In the genomic region with DNA sequence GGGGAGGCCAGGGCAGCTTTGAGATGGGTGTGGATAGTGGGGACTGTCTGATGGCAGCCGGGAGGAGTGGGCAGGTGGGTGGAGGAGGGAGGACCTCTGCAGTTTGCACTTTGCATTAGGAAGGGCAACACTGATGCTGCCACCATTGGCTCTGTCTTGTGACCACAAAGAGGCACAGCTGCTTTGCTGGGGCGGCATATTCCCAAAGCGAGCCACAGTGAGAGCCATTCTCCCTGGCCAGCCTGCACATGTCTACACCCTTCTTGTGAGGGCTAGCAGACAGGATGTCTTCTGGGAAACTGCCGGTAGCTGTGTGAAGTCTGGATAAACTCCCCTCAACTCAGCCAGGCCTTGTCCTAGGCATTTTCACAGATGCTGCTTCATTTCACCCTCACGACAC, we compare ENCODE assay signal across 35 cellular contexts. TPM values are rescaled to one million over a fixed set of nuclear protein-coding genes. Genes with fewer than 3 reads are reported as not detected.
"Had no signal": no experiment of that assay in that cellular context is flagged by ENCODE, and none has a peak within 500 bp of the region (broad histone marks: within the 10 kb centered on the region; RNA-seq: fewer than 3 reads in every experiment).

No MANE protein-coding gene starts in this region.

- H3K9me3 ChIP-seq: breast epithelium, psoas muscle, sigmoid colon, thyroid gland, upper lobe of left lung had no signal

- FAIRE-seq: endothelial cell of umbilical vein, keratinocyte had no signal

- H3K36me3 ChIP-seq: breast epithelium, thyroid gland had no signal

- H3K27ac Mint-ChIP-seq: activated naive CD4-positive, alpha-beta T cell treated with anti-CD3 and anti-CD28 coated beads, Interleukin-2, amount 10 ng/mL, durations not matched to agents 7 days and 5 days; stimulated activated naive CD8-positive, alpha-beta T cell treated with anti-CD3 and anti-CD28 coated beads, Interleukin-15, amount 100 ng/mL, for 72 hours; T-helper 2 cell treated with Interferon-gamma antibody and Interleukin-4, amounts not matched to agents 5 μg/mL and 100 μg/mL, for 36 hours had no signal

- H3K9me3 Mint-ChIP-seq: activated naive CD4-positive, alpha-beta T cell treated with anti-CD3 and anti-CD28 coated beads, Interleukin-2, amount 10 ng/mL, durations not matched to agents 7 days and 5 days; activated naive CD8-positive, alpha-beta T cell treated with anti-CD3 and anti-CD28 coated beads, Interleukin-2, amount 10 ng/mL, durations not matched to agents 7 days and 5 days; activated T-helper 1 cell treated with anti-CD3 and anti-CD28 coated beads, Interleukin-12 subunit alpha, Interleukin-12 subunit beta, Interleukin-2, Interleukin-4 antibody, amounts not matched to agents 30 ng/mL and 10 ng/mL and 1 ng/mL, durations not matched to agents 14 hours and 24 hours and 36 hours; mesothelial cell of epicardium; naive thymus-derived CD4-positive, alpha-beta T cell; neural crest cell; stimulated activated memory B cell treated with anti-CD40 and anti-IgM and Interleukin-4, amounts not matched to agents 10 μg/mL and 1 μg/mL and 100 μg/mL, for 72 hours; stimulated activated naive CD8-positive, alpha-beta T cell treated with anti-CD3 and anti-CD28 coated beads, Interleukin-15, amount 100 ng/mL, for 72 hours; T-helper 2 cell treated with Interferon-gamma antibody and Interleukin-4, amounts not matched to agents 5 μg/mL and 100 μg/mL, for 36 hours had no signal

- H3K4me3 Mint-ChIP-seq: activated naive CD4-positive, alpha-beta T cell treated with anti-CD3 and anti-CD28 coated beads, Interleukin-2, amount 10 ng/mL, durations not matched to agents 7 days and 5 days; activated naive CD8-positive, alpha-beta T cell treated with anti-CD3 and anti-CD28 coated beads, Interleukin-2, amount 10 ng/mL, durations not matched to agents 7 days and 5 days; activated T-helper 1 cell treated with anti-CD3 and anti-CD28 coated beads, Interleukin-12 subunit alpha, Interleukin-12 subunit beta, Interleukin-2, Interleukin-4 antibody, amounts not matched to agents 30 ng/mL and 10 ng/mL and 1 ng/mL, durations not matched to agents 14 hours and 24 hours and 36 hours; mesothelial cell of epicardium; naive thymus-derived CD4-positive, alpha-beta T cell; neural crest cell; stimulated activated memory B cell treated with anti-CD40 and anti-IgM and Interleukin-4, amounts not matched to agents 10 μg/mL and 1 μg/mL and 100 μg/mL, for 72 hours; stimulated activated naive CD8-positive, alpha-beta T cell treated with anti-CD3 and anti-CD28 coated beads, Interleukin-15, amount 100 ng/mL, for 72 hours; T-helper 2 cell treated with Interferon-gamma antibody and Interleukin-4, amounts not matched to agents 5 μg/mL and 100 μg/mL, for 36 hours had no signal

- H3K27me3 ChIP-seq: breast epithelium, sigmoid colon, thyroid gland, upper lobe of left lung had no signal

- ATAC-seq: left cardiac atrium; naive thymus-derived CD4-positive, alpha-beta T cell; psoas muscle; stimulated activated memory B cell treated with anti-CD40 and anti-IgM and Interleukin-4, amounts not matched to agents 10 μg/mL and 1 μg/mL and 100 μg/mL, for 72 hours; stimulated activated naive CD8-positive, alpha-beta T cell treated with anti-CD3 and anti-CD28 coated beads, Interleukin-15, amount 100 ng/mL, for 72 hours had no signal

- H2AFZ ChIP-seq: parathyroid adenoma had no signal

- H3K27ac ChIP-seq: breast epithelium, parathyroid adenoma, psoas muscle, sigmoid colon, thyroid gland, upper lobe of left lung had no signal

- DNase-seq: activated CD4-positive, alpha-beta T cell treated with anti-CD3 and anti-CD28 coated beads for 4 hours; activated CD4-positive, alpha-beta T cell treated with anti-CD3 and anti-CD28 coated beads, Interleukin-2, amount 50 U/mL, for 4 hours; activated CD4-positive, CD25-positive, alpha-beta regulatory T cell; activated CD8-positive, alpha-beta memory T cell treated with anti-CD3 and anti-CD28 coated beads, Interleukin-2, amount 50 U/mL, for 4 hours; activated gamma-delta T cell; activated naive CD4-positive, alpha-beta T cell treated with anti-CD3 and anti-CD28 coated beads, Interleukin-2, amount 10 ng/mL, durations not matched to agents 7 days and 5 days; activated naive CD8-positive, alpha-beta T cell treated with anti-CD3 and anti-CD28 coated beads, Interleukin-2, amount 10 ng/mL, durations not matched to agents 7 days and 5 days; activated T-cell treated with anti-CD3 and anti-CD28 coated beads, Interleukin-2, amount 50 U/mL, for 1 hour; amniotic stem cell; central memory CD4-positive, alpha-beta T cell; foreskin fibroblast; head of caudate nucleus; hippocampal formation; left cardiac atrium; naive thymus-derived CD4-positive, alpha-beta T cell; nucleus accumbens; psoas muscle; sigmoid colon; stimulated activated CD4-positive, alpha-beta T cell treated with anti-CD3 and anti-CD28 coated beads, Interleukin-1b, Interleukin-23, amount 100 ng/mL, for 48 hours; stimulated activated CD4-positive, alpha-beta T cell treated with anti-CD3 and anti-CD28 coated beads, Interleukin-4, amount 100 ng/mL, for 4 hours; stimulated activated CD8-positive, alpha-beta memory T cell treated with anti-CD3 and anti-CD28 coated beads, Interleukin-4, amount 100 ng/mL, for 48 hours; stimulated activated naive CD8-positive, alpha-beta T cell treated with anti-CD3 and anti-CD28 coated beads, Interleukin-15, amount 100 ng/mL, for 72 hours; substantia nigra; thyroid gland; upper lobe of left lung had no signal

- H3K79me2 ChIP-seq: parathyroid adenoma had no signal

- H3K9ac ChIP-seq: parathyroid adenoma had no signal

- H3K27me3 Mint-ChIP-seq: activated naive CD4-positive, alpha-beta T cell treated with anti-CD3 and anti-CD28 coated beads, Interleukin-2, amount 10 ng/mL, durations not matched to agents 7 days and 5 days; activated naive CD8-positive, alpha-beta T cell treated with anti-CD3 and anti-CD28 coated beads, Interleukin-2, amount 10 ng/mL, durations not matched to agents 7 days and 5 days; naive thymus-derived CD4-positive, alpha-beta T cell; stimulated activated memory B cell treated with anti-CD40 and anti-IgM and Interleukin-4, amounts not matched to agents 10 μg/mL and 1 μg/mL and 100 μg/mL, for 72 hours; stimulated activated naive CD8-positive, alpha-beta T cell treated with anti-CD3 and anti-CD28 coated beads, Interleukin-15, amount 100 ng/mL, for 72 hours had no signal

- H3K4me1 ChIP-seq: breast epithelium, parathyroid adenoma, psoas muscle had no signal

- H3K4me3 ChIP-seq: breast epithelium, psoas muscle, sigmoid colon, smooth muscle cell, thyroid gland, upper lobe of left lung had no signal

- H3K4me2 ChIP-seq: smooth muscle cell had no signal

RNA-seq across cellular contexts. Expression of gene CCNB2, which starts 38.3 kb away (rescaled TPM):
- polyA plus RNA-seq: naive thymus-derived CD4-positive, alpha-beta T cell had no signal
